ENCODE assay signal across 35 cellular contexts in the genomic region with DNA sequence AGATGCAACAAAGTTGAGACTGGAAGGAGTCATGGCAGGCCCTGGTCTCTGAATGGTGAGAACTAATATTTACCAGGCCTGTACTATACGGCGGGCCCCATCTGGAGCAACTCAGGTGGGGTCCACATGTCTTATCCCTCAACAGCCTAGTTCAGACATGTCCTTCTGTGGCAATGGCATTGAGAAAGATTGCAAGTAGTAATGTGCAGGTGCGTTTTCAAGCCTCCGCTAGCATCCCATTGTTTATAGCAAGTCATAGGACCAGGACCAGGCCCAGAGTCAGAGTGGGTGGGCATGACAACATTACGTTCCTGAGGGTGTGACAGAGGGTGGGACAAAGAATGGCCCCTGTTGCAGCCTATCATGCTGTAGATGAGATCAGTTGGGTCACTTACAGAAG.
"Had no signal": no experiment of that assay in that cellular context is flagged by ENCODE, and none has a peak within 500 bp of the region (broad histone marks: within the 10 kb centered on the region; RNA-seq: fewer than 3 reads in every experiment).

No MANE protein-coding gene starts in this region.

- H3K4me2 ChIP-seq: KMS-11 had no signal

- H3K9me3 ChIP-seq: MG63 had no signal

- H3K27ac ChIP-seq: KMS-11 had no signal

- DNase-seq: Karpas-422, Kasumi-1, KBM-7, KG1, MG63, MM.1S, MV-4-11, NCI-H1048, NCI-H1092, NCI-H1092 treated with DMSO at 0.1 percent for 48 hours, NCI-H1105, NCI-H1105 treated with DMSO at 0.1 percent for 48 hours, NCI-H1417, NCI-H1417 treated with DMSO at 0.1 percent for 48 hours, NCI-H1436, NCI-H1436 treated with DMSO at 0.1 percent for 48 hours, NCI-H146, NCI-H1694, NCI-H1694 treated with DMSO at 0.1 percent for 48 hours, NCI-H187, NCI-H187 treated with DMSO at 0.1 percent for 48 hours, NCI-H1930, NCI-H2029, NCI-H2029 treated with DMSO at 0.1 percent for 48 hours, NCI-H2081, NCI-H2081 treated with DMSO at 0.1 percent for 48 hours, NCI-H2107, NCI-H2171, NCI-H2171 treated with DMSO at 0.1 percent for 48 hours, NCI-H2227 treated with DMSO at 0.1 percent for 48 hours, NCI-H226, NCI-H345, NCI-H446, NCI-H446 treated with DMSO at 0.1 percent for 48 hours had no signal

- H3K9ac ChIP-seq: KMS-11 had no signal

- H3K4me3 ChIP-seq: MG63 had no signal

- H3K27me3 ChIP-seq: MG63 had no signal

- H3K36me3 ChIP-seq: MG63 had no signal
